32 cellular contexts compared by ENCODE assay signal in the genomic region with DNA sequence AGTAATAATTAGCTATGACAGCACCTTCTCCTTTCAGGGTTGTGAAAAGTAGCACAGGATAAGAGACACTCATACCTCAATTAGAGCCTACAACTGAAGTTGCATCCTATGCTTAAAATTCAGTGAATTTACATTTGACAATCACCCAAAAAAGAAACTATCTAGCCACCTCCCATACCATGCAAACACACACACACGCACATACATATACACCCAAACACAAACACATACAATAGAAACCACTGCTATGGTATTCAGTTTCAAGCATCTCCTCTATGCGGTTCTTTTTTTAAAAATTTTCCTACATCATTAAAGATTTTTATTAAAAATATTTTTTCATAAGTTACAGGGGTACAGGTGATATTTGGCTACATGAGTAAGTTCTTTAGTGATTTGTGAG. TPM values are rescaled to one million over a fixed set of nuclear protein-coding genes. Genes with fewer than 3 reads are reported as not detected.
"Had no signal": no experiment of that assay in that cellular context is flagged by ENCODE, and none has a peak within 500 bp of the region (broad histone marks: within the 10 kb centered on the region; RNA-seq: fewer than 3 reads in every experiment).

No MANE protein-coding gene starts in this region.

- DNase-seq: activated CD4-positive, alpha-beta T cell treated with anti-CD3 and anti-CD28 coated beads, Interleukin-2, amount 10 ng/mL, durations not matched to agents 24 days and 14 days; activated CD4-positive, alpha-beta T cell treated with anti-CD3 and anti-CD28 coated beads, Interleukin-2, amount 50 U/mL, for 4 hours; activated CD8-positive, alpha-beta memory T cell treated with anti-CD3 and anti-CD28 coated beads, Interleukin-2, amount 50 U/mL, for 4 hours; activated gamma-delta T cell treated with Interleukin-2 at 50 U/mL for 16 hours; activated naive CD4-positive, alpha-beta T cell treated with anti-CD3 and anti-CD28 coated beads for 36 hours; activated naive CD8-positive, alpha-beta T cell treated with anti-CD3 and anti-CD28 coated beads for 36 hours; activated T-cell treated with anti-CD3 and anti-CD28 coated beads for 4 hours; activated T-cell treated with anti-CD3 and anti-CD28 coated beads, Interleukin-2, amount 50 U/mL, for 4 hours; amniotic stem cell; aorta; brain microvascular endothelial cell; central memory CD4-positive, alpha-beta T cell; NCI-H1092 treated with DMSO at 0.1 percent for 48 hours; NCI-H1417; NCI-H146; NCI-H187; NCI-H2029 treated with DMSO at 0.1 percent for 48 hours; NCI-H2107; NCI-H226; NCI-H446 treated with DMSO at 0.1 percent for 48 hours; NCI-H524 treated with DMSO at 0.1 percent for 48 hours; NK-92 treated with Interleukin-12 subunit alpha and Interleukin-12 subunit beta, amount 100 ng/mL, for 24 hours; PC-3; Peyer's patch; RPMI8226; SHP77 treated with DMSO at 0.1 percent for 48 hours; SK-N-SH had no signal

- H3K9me3 Mint-ChIP-seq: activated naive CD8-positive, alpha-beta T cell treated with anti-CD3 and anti-CD28 coated beads for 36 hours; activated T-helper 1 cell treated with anti-CD3 and anti-CD28 coated beads, Interleukin-12 subunit alpha, Interleukin-12 subunit beta, Interleukin-2, Interleukin-4 antibody, amounts not matched to agents 30 ng/mL and 10 ng/mL and 1 ng/mL, durations not matched to agents 14 hours and 24 hours and 36 hours had no signal

- H3K36me3 Mint-ChIP-seq: activated naive CD8-positive, alpha-beta T cell treated with anti-CD3 and anti-CD28 coated beads for 36 hours had no signal

- H3K27ac Mint-ChIP-seq: activated CD4-positive, alpha-beta T cell treated with anti-CD3 and anti-CD28 coated beads, Interleukin-2, amount 10 ng/mL, durations not matched to agents 24 days and 14 days; activated naive CD4-positive, alpha-beta T cell treated with anti-CD3 and anti-CD28 coated beads for 36 hours; activated naive CD8-positive, alpha-beta T cell treated with anti-CD3 and anti-CD28 coated beads for 36 hours; activated T-helper 1 cell treated with anti-CD3 and anti-CD28 coated beads, Interleukin-12 subunit alpha, Interleukin-12 subunit beta, Interleukin-2, Interleukin-4 antibody, amounts not matched to agents 30 ng/mL and 10 ng/mL and 1 ng/mL, durations not matched to agents 14 hours and 24 hours and 36 hours; T-helper 1 cell treated with Interleukin-12 subunit alpha and Interleukin-12 subunit beta and Interleukin-4 antibody, amounts not matched to agents 30 μg/mL and 1 μg/mL, for 36 hours; T-helper 2 cell treated with Interferon-gamma antibody and Interleukin-4, amounts not matched to agents 5 μg/mL and 100 μg/mL, for 36 hours had no signal

- H3K4me1 Mint-ChIP-seq: activated CD4-positive, alpha-beta T cell treated with anti-CD3 and anti-CD28 coated beads, Interleukin-2, amount 10 ng/mL, durations not matched to agents 24 days and 14 days; activated naive CD8-positive, alpha-beta T cell treated with anti-CD3 and anti-CD28 coated beads for 36 hours had no signal

- H3K4me3 Mint-ChIP-seq: activated CD4-positive, alpha-beta T cell treated with anti-CD3 and anti-CD28 coated beads, Interleukin-2, amount 10 ng/mL, durations not matched to agents 24 days and 14 days; activated naive CD4-positive, alpha-beta T cell treated with anti-CD3 and anti-CD28 coated beads for 36 hours; activated naive CD8-positive, alpha-beta T cell treated with anti-CD3 and anti-CD28 coated beads for 36 hours; activated T-cell treated with anti-CD3 and anti-CD28 coated beads, Interleukin-2, amount 50 U/mL, for 4 hours; activated T-helper 1 cell treated with anti-CD3 and anti-CD28 coated beads, Interleukin-12 subunit alpha, Interleukin-12 subunit beta, Interleukin-2, Interleukin-4 antibody, amounts not matched to agents 30 ng/mL and 10 ng/mL and 1 ng/mL, durations not matched to agents 14 hours and 24 hours and 36 hours; T-helper 1 cell treated with Interleukin-12 subunit alpha and Interleukin-12 subunit beta and Interleukin-4 antibody, amounts not matched to agents 30 μg/mL and 1 μg/mL, for 36 hours; T-helper 2 cell treated with Interferon-gamma antibody and Interleukin-4, amounts not matched to agents 5 μg/mL and 100 μg/mL, for 36 hours had no signal

- H3K27me3 Mint-ChIP-seq: activated CD4-positive, alpha-beta T cell treated with anti-CD3 and anti-CD28 coated beads, Interleukin-2, amount 10 ng/mL, durations not matched to agents 24 days and 14 days; activated naive CD8-positive, alpha-beta T cell treated with anti-CD3 and anti-CD28 coated beads for 36 hours had no signal

RNA-seq across cellular contexts. Expression of a gene that starts 57.5 kb away (rescaled TPM):
- total RNA-seq: activated CD4-positive, alpha-beta T cell treated with anti-CD3 and anti-CD28 coated beads, Interleukin-2, amount 10 ng/mL, durations not matched to agents 24 days and 14 days; activated naive CD4-positive, alpha-beta T cell treated with anti-CD3 and anti-CD28 coated beads for 36 hours; activated naive CD8-positive, alpha-beta T cell treated with anti-CD3 and anti-CD28 coated beads for 36 hours; activated T-cell treated with anti-CD3 and anti-CD28 coated beads, Interleukin-2, amount 50 U/mL, for 4 hours; activated T-helper 1 cell treated with anti-CD3 and anti-CD28 coated beads, Interleukin-12 subunit alpha, Interleukin-12 subunit beta, Interleukin-2, Interleukin-4 antibody, amounts not matched to agents 30 ng/mL and 10 ng/mL and 1 ng/mL, durations not matched to agents 14 hours and 24 hours and 36 hours; K562; MCF 10A; PC-3 had no signal
